In genomic region chr1:111990026-111990877, GRCh38 we compare ENCODE assay signal across 9 cellular contexts. TPM values are rescaled to one million over a fixed set of nuclear protein-coding genes. Genes with fewer than 3 reads are reported as not detected.
DNase-seq lines count a peak whose midpoint lies in the region; ATAC-seq and TF ChIP-seq lines count a peak whose summit lies in the region.
"Had no signal": no experiment of that assay in that cellular context is flagged by ENCODE, and none has a peak within 500 bp of the region (broad histone marks: within the 10 kb centered on the region; RNA-seq: fewer than 3 reads in every experiment).

No MANE protein-coding gene starts in this region.

- peak overlapping the region; percentile 47 to 69 (median 64) for H3K4me3 ChIP-seq in right lobe of liver
- peak overlapping the region; percentile 80 for H3K4me3 ChIP-seq in suprapubic skin
- H3K4me3 ChIP-seq in effector memory CD4-positive, alpha-beta T cell (ENCODE audit: insufficient read depth, low read depth, low read length, poor library complexity, severe bottlenecking), result no peak overlapping the region

- H3K27me3 ChIP-seq in right lobe of liver, result no peaks in the 10 kb centered on the region
- H3K27me3 ChIP-seq in suprapubic skin, result peaks cover 6% of the 10 kb centered on the region
- H3K27me3 ChIP-seq in effector memory CD4-positive, alpha-beta T cell (replicated peaks; ENCODE audit: control insufficient read depth, insufficient read depth, low read length, poor library complexity, severe bottlenecking), result peaks cover 28% of the 10 kb centered on the region

- ATAC-seq in right lobe of liver, result peak; percentile 31 to 47 (median 38)
- no peak for ATAC-seq in HG02588 (IDR thresholded peaks at IDR 0.05; ENCODE audit: unreplicated experiment)

- no peak for TF ChIP-seq EP300 in suprapubic skin (IDR thresholded peaks at IDR 0.05)

- TF ChIP-seq CTCF in right lobe of liver (IDR thresholded peaks at IDR 0.05), result peak in 2 of 4 donors; percentile 6 to 12
- no peak for TF ChIP-seq CTCF in suprapubic skin (IDR thresholded peaks at IDR 0.05)

- intact Hi-C loops in right lobe of liver (cut with DNase I), result no loop called here

- under 1% methylated on average over 37 of the region's 72 CpGs for WGBS in right lobe of liver (ENCODE audit: insufficient coverage, low coverage, low lambda C conversion rate, missing lambda C conversion rate)
- WGBS in suprapubic skin, result 1% methylated on average over 34 of the region's 72 CpGs

- H3K4me1 ChIP-seq in right lobe of liver (peaks cover 0 to 21% (median 7%) of the 10 kb centered on the region in 4 donors), suprapubic skin (peaks cover 32% of the 10 kb centered on the region)
- H3K4me1 ChIP-seq in effector memory CD4-positive, alpha-beta T cell (ENCODE audit: control insufficient read depth, insufficient read depth, low read length, poor library complexity, severe bottlenecking), result peaks cover 2% of the 10 kb centered on the region

- H3K27ac ChIP-seq in caudate nucleus (ENCODE audit: low read depth, low read length), result peak overlapping the region; percentile 62
- H3K27ac ChIP-seq in right lobe of liver, result peak overlapping the region; percentile 61 to 75 (median 67)
- H3K27ac ChIP-seq in suprapubic skin, result peak overlapping the region; percentile 34
- no peak overlapping the region for H3K27ac ChIP-seq in effector memory CD4-positive, alpha-beta T cell (ENCODE audit: insufficient read depth, low read length, poor library complexity, severe bottlenecking)
- H3K27ac ChIP-seq: neutrophil had no signal

- H3K36me3 ChIP-seq in right lobe of liver (no peaks in the 10 kb centered on the region), suprapubic skin (no peaks in the 10 kb centered on the region)
- no peaks in the 10 kb centered on the region for H3K36me3 ChIP-seq in effector memory CD4-positive, alpha-beta T cell (ENCODE audit: control insufficient read depth, insufficient read depth, low read length)
- H3K36me3 ChIP-seq: neutrophil had no signal

- no peaks in the 10 kb centered on the region for H3K9me3 ChIP-seq in right lobe of liver
- no peaks in the 10 kb centered on the region for H3K9me3 ChIP-seq in suprapubic skin
- H3K9me3 ChIP-seq in effector memory CD4-positive, alpha-beta T cell (ENCODE audit: control insufficient read depth, low read length), result no peaks in the 10 kb centered on the region
- H3K9me3 ChIP-seq: neutrophil had no signal

- TF ChIP-seq POLR2A in right lobe of liver (IDR thresholded peaks at IDR 0.05) (no peak), suprapubic skin (IDR thresholded peaks at IDR 0.05) (no peak)

- peak; percentile 82 for DNase-seq in COLO668 (lab: John Stamatoyannopoulos, UW; ENCODE audit: unreplicated experiment)
- DNase-seq in NCI-H1105 treated with DMSO at 0.1 percent for 48 hours (lab: John Stamatoyannopoulos, UW), result peak; percentile 55
- peak in 38 of 61 donors; percentile 12 to 72 (median 43) for DNase-seq in caudate nucleus (lab: John Stamatoyannopoulos, UW)
- DNase-seq in right lobe of liver, result peak; percentile 50 to 63 (median 63)
- DNase-seq in suprapubic skin (ENCODE audit: low spot score in 2 of 2), result no peak
- no peak for DNase-seq in effector memory CD4-positive, alpha-beta T cell
- no peak for DNase-seq in COLO829 (ENCODE audit: low spot score)

RNA-seq across cellular contexts. Expression of gene KCND3, which starts 0.8 kb away (rescaled TPM):
- total RNA-seq in right lobe of liver, result 10 to 100 TPM in 5 of 6 experiments, 1 to 10 TPM in 1; 8.1 to 25.5 (median 16.2) TPM
- total RNA-seq in suprapubic skin, result 10 to 100 TPM in 3 of 4 donors, 1 to 10 TPM in 1; 6.8 to 11.4 (median 10.2) TPM

Comparison
In these comparisons a context has a peak if more than half of its experiments do, and no peak if none do; other contexts are left out.
1. DNase-seq: peak in COLO668 (single experiment), NCI-H1105 treated with DMSO at 0.1 percent for 48 hours (single experiment), caudate nucleus (38 of 61) and right lobe of liver (3 of 3); none in suprapubic skin (0 of 2), effector memory CD4-positive, alpha-beta T cell (0 of 3) and COLO829 (single experiment).